ENCODE assay signal across 1 cellular context in genomic region chr3:194504861-194505260, GRCh38.
TF ChIP-seq lines count a peak whose summit lies in the region.

No MANE protein-coding gene starts in this region.

TF ChIP-seq in IMR-90, 13 proteins besides CTCF, POLR2A, EP300 and RAD21 (continued from another document):
- no peak for TF ChIP-seq RCOR1 (IDR thresholded peaks at IDR 0.05; ENCODE audit: insufficient replicate concordance, low read length)
- TF ChIP-seq, protein P1, sequence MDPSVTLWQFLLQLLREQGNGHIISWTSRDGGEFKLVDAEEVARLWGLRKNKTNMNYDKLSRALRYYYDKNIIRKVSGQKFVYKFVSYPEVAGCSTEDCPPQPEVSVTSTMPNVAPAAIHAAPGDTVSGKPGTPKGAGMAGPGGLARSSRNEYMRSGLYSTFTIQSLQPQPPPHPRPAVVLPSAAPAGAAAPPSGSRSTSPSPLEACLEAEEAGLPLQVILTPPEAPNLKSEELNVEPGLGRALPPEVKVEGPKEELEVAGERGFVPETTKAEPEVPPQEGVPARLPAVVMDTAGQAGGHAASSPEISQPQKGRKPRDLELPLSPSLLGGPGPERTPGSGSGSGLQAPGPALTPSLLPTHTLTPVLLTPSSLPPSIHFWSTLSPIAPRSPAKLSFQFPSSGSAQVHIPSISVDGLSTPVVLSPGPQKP (IDR thresholded peaks at IDR 0.05; ENCODE audit: borderline replicate concordance, low read depth, low read length) = no peak
- TF ChIP-seq FOS (IDR thresholded peaks at IDR 0.05; ENCODE audit: low read depth, low read length) = no peak
- TF ChIP-seq SMC3 (IDR thresholded peaks at IDR 0.05; ENCODE audit: low read depth, low read length) = no peak
- TF ChIP-seq CHD1 (IDR thresholded peaks at IDR 0.05; ENCODE audit: low read depth, low read length) = no peak
- TF ChIP-seq NFE2L2 (IDR thresholded peaks at IDR 0.05; ENCODE audit: low read depth, low read length) = no peak
- no peak for TF ChIP-seq MXI1 (IDR thresholded peaks at IDR 0.05; ENCODE audit: borderline replicate concordance, low read depth, low read length)
- no peak for TF ChIP-seq RFX5 (IDR thresholded peaks at IDR 0.05; ENCODE audit: low read depth, low read length)
